In genomic region chr1:206000641-206001339, GRCh38 we compare ENCODE assay signal across 1 cellular context.
TF ChIP-seq lines count a peak whose summit lies in the region.

No MANE protein-coding gene starts in this region.

TF ChIP-seq in HepG2, 621 proteins besides CTCF, POLR2A, EP300 and RAD21:
- no peak for TF ChIP-seq CENPX (CRISPR knock-in tag; IDR thresholded peaks at IDR 0.05)
- no peak for TF ChIP-seq HNRNPK (IDR thresholded peaks at IDR 0.05; ENCODE audit: low read depth, low read length, poor library complexity, severe bottlenecking)
- TF ChIP-seq ZNF597 (CRISPR knock-in tag; IDR thresholded peaks at IDR 0.05): no peak
- no peak for TF ChIP-seq GMEB1 (CRISPR knock-in tag; IDR thresholded peaks at IDR 0.05; ENCODE audit: borderline replicate concordance)
- TF ChIP-seq PCBP1 (IDR thresholded peaks at IDR 0.05; ENCODE audit: borderline replicate concordance, low read depth, low read length): no peak
- TF ChIP-seq MAFF (IDR thresholded peaks at IDR 0.05; ENCODE audit: low read depth, low read length): peak; percentile 86
- no peak for TF ChIP-seq RAD51 (IDR thresholded peaks at IDR 0.05; ENCODE audit: borderline replicate concordance)
- no peak for TF ChIP-seq ZFP91 (CRISPR knock-in tag; IDR thresholded peaks at IDR 0.05; ENCODE audit: borderline replicate concordance)
- TF ChIP-seq ZNF260 (CRISPR knock-in tag; IDR thresholded peaks at IDR 0.05; ENCODE audit: borderline replicate concordance, low read depth): no peak
- TF ChIP-seq SRSF4 (IDR thresholded peaks at IDR 0.05; ENCODE audit: low read depth, low read length, poor library complexity, severe bottlenecking): no peak
- no peak for TF ChIP-seq NFIB (CRISPR knock-in tag; IDR thresholded peaks at IDR 0.05; ENCODE audit: borderline replicate concordance)
- TF ChIP-seq ZNF747 (CRISPR knock-in tag; IDR thresholded peaks at IDR 0.05; ENCODE audit: borderline replicate concordance): no peak
- TF ChIP-seq MAFK (conservative IDR thresholded peaks at IDR 0.05 in 1 of 2, IDR thresholded peaks at IDR 0.05 in 1 of 2; ENCODE audit: low read length in 2 of 2): peak; percentile 86 to 92
- no peak for TF ChIP-seq AFF4 (CRISPR knock-in tag; IDR thresholded peaks at IDR 0.05)
- TF ChIP-seq KAT8 (CRISPR knock-in tag; IDR thresholded peaks at IDR 0.05): no peak
- TF ChIP-seq ZSCAN30 (CRISPR knock-in tag; IDR thresholded peaks at IDR 0.05): no peak
